ENCODE assay signal across 2 cellular contexts in genomic region chr5:34632805-34633414, GRCh38.
A peak's percentile ranks its signal among the peaks of the same experiment; 100 is the strongest.
TF ChIP-seq lines count a peak whose summit lies in the region.

No MANE protein-coding gene starts in this region.

TF ChIP-seq in IMR-90, 13 proteins besides CTCF, POLR2A, EP300 and RAD21:
- TF ChIP-seq FOS (IDR thresholded peaks at IDR 0.05; ENCODE audit: low read depth, low read length): no peak
- no peak for TF ChIP-seq RFX5 (IDR thresholded peaks at IDR 0.05; ENCODE audit: low read depth, low read length)
- TF ChIP-seq MAFK (IDR thresholded peaks at IDR 0.05; ENCODE audit: low read depth, low read length): no peak
- no peak for TF ChIP-seq RCOR1 (IDR thresholded peaks at IDR 0.05; ENCODE audit: insufficient replicate concordance, low read length)
- no peak for TF ChIP-seq NFE2L2 (IDR thresholded peaks at IDR 0.05; ENCODE audit: low read depth, low read length)
- no peak for TF ChIP-seq CEBPB (IDR thresholded peaks at IDR 0.05; ENCODE audit: low read depth, low read length)
- no peak for TF ChIP-seq CHD1 (IDR thresholded peaks at IDR 0.05; ENCODE audit: low read depth, low read length)
- TF ChIP-seq MAZ (IDR thresholded peaks at IDR 0.05; ENCODE audit: borderline replicate concordance, low read depth, low read length): no peak
- TF ChIP-seq, protein P1, sequence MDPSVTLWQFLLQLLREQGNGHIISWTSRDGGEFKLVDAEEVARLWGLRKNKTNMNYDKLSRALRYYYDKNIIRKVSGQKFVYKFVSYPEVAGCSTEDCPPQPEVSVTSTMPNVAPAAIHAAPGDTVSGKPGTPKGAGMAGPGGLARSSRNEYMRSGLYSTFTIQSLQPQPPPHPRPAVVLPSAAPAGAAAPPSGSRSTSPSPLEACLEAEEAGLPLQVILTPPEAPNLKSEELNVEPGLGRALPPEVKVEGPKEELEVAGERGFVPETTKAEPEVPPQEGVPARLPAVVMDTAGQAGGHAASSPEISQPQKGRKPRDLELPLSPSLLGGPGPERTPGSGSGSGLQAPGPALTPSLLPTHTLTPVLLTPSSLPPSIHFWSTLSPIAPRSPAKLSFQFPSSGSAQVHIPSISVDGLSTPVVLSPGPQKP (IDR thresholded peaks at IDR 0.05; ENCODE audit: borderline replicate concordance, low read depth, low read length): no peak
- TF ChIP-seq SMC3 (IDR thresholded peaks at IDR 0.05; ENCODE audit: low read depth, low read length): no peak
- TF ChIP-seq, protein P2, sequence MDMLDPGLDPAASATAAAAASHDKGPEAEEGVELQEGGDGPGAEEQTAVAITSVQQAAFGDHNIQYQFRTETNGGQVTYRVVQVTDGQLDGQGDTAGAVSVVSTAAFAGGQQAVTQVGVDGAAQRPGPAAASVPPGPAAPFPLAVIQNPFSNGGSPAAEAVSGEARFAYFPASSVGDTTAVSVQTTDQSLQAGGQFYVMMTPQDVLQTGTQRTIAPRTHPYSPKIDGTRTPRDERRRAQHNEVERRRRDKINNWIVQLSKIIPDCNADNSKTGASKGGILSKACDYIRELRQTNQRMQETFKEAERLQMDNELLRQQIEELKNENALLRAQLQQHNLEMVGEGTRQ (IDR thresholded peaks at IDR 0.05; ENCODE audit: low read depth, low read length): no peak
- no peak for TF ChIP-seq MXI1 (IDR thresholded peaks at IDR 0.05; ENCODE audit: borderline replicate concordance, low read depth, low read length)
- TF ChIP-seq BHLHE40 (IDR thresholded peaks at IDR 0.05; ENCODE audit: low read depth, low read length): no peak

TF ChIP-seq in liver, 16 proteins besides CTCF, POLR2A, EP300 and RAD21:
- TF ChIP-seq RXRA (IDR thresholded peaks at IDR 0.05) (peak; percentile 28 to 47), SP1 (IDR thresholded peaks at IDR 0.05) (peak; percentile 22), NR2F2 (IDR thresholded peaks at IDR 0.05) (peak; percentile 93)
- TF ChIP-seq, protein P3, sequence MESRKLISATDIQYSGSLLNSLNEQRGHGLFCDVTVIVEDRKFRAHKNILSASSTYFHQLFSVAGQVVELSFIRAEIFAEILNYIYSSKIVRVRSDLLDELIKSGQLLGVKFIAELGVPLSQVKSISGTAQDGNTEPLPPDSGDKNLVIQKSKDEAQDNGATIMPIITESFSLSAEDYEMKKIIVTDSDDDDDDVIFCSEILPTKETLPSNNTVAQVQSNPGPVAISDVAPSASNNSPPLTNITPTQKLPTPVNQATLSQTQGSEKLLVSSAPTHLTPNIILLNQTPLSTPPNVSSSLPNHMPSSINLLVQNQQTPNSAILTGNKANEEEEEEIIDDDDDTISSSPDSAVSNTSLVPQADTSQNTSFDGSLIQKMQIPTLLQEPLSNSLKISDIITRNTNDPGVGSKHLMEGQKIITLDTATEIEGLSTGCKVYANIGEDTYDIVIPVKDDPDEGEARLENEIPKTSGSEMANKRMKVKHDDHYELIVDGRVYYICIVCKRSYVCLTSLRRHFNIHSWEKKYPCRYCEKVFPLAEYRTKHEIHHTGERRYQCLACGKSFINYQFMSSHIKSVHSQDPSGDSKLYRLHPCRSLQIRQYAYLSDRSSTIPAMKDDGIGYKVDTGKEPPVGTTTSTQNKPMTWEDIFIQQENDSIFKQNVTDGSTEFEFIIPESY (IDR thresholded peaks at IDR 0.05): no peak
